1 cellular context compared by ENCODE assay signal in the genomic region with DNA sequence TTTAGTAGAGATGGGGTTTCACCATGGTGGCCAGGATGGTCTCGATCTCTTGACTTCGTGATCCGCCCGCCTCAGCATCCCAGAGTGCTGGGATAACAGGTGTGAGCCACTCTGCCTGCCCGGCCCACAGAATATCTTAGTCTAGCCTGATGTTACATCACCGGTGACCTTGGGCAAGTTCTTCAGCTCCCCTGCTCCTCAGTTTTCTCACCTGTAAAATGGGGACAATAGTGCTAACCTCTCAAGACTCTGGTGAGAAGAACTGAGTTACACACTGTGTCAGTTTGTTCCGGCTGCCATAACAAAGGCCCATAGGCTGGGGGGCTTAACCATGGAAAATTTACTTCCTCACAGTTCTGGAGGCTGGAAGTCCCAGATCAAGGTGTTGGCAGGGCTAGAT.
TF ChIP-seq lines count a peak whose summit lies in the region.

No MANE protein-coding gene starts in this region.

TF ChIP-seq in K562, 482 proteins besides CTCF, POLR2A, EP300 and RAD21:
- TF ChIP-seq BCOR (IDR thresholded peaks at IDR 0.05) = peak; percentile 77; the same call in 1 of the 2 replicates
- no peak for TF ChIP-seq NR4A1 (CRISPR knock-in tag; IDR thresholded peaks at IDR 0.05)
- TF ChIP-seq NR4A1 (tag; IDR thresholded peaks at IDR 0.05) = no peak
- TF ChIP-seq YY1 (IDR thresholded peaks at IDR 0.05; ENCODE audit: borderline replicate concordance in 1 of 3, control insufficient read depth in 1 of 3, extremely low read depth in 1 of 3, insufficient read depth in 3 of 3, insufficient read length in 1 of 3, insufficient replicate concordance in 2 of 3, low read depth in 1 of 3, low read length in 2 of 3) = no peak
- TF ChIP-seq RBM25 (IDR thresholded peaks at IDR 0.05; ENCODE audit: low read depth, low read length, severe bottlenecking) = peak; percentile 71
- 0 out of 2 replicates have a peak, but pooled peaks have one; percentile 25 for TF ChIP-seq ADNP (tag; IDR thresholded peaks at IDR 0.05)
- no peak for TF ChIP-seq NELFE (IDR thresholded peaks at IDR 0.05; ENCODE audit: insufficient read depth, insufficient read length)
- no peak for TF ChIP-seq ETS1 (conservative IDR thresholded peaks at IDR 0.05; ENCODE audit: control insufficient read depth, low read depth, low read length)
- no peak for TF ChIP-seq CHCHD3 (CRISPR knock-in tag; IDR thresholded peaks at IDR 0.05)
- TF ChIP-seq ILF3 (IDR thresholded peaks at IDR 0.05; ENCODE audit: borderline replicate concordance) = no peak
- TF ChIP-seq ZNF354B (CRISPR knock-in tag; IDR thresholded peaks at IDR 0.05) = no peak
- 0 out of 2 replicates have a peak, but pooled peaks have one; percentile 36 for TF ChIP-seq HDAC2 (IDR thresholded peaks at IDR 0.05)
- TF ChIP-seq, protein P1, sequence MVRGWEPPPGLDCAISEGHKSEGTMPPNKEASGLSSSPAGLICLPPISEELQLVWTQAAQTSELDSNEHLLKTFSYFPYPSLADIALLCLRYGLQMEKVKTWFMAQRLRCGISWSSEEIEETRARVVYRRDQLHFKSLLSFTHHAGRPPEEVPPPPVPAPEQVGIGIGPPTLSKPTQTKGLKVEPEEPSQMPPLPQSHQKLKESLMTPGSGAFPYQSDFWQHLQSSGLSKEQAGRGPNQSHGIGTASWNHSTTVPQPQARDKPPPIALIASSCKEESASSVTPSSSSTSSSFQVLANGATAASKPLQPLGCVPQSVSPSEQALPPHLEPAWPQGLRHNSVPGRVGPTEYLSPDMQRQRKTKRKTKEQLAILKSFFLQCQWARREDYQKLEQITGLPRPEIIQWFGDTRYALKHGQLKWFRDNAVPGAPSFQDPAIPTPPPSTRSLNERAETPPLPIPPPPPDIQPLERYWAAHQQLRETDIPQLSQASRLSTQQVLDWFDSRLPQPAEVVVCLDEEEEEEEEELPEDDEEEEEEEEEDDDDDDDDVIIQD (CRISPR knock-in tag; IDR thresholded peaks at IDR 0.05) = no peak
- no peak for TF ChIP-seq SMAD3 (CRISPR knock-in tag; conservative IDR thresholded peaks at IDR 0.05)
- TF ChIP-seq ZBTB8A (IDR thresholded peaks at IDR 0.05; ENCODE audit: partially characterized antibody) = no peak
